In genomic region chr5:138465288-138466057, GRCh38 we compare ENCODE assay signal across 8 cellular contexts. TPM values are rescaled to one million over a fixed set of nuclear protein-coding genes. Genes with fewer than 3 reads are reported as not detected.
DNase-seq lines count a peak whose midpoint lies in the region; ATAC-seq, FAIRE-seq and TF ChIP-seq lines count a peak whose summit lies in the region.

Gene EGR1, plus strand, starts transcription at chr5:138465479. Its CDS starts 283 bp downstream, at chr5:138465762.

- no peak within 1 kb of the TSS for H2BK120ac ChIP-seq in H1 (replicated peaks; ENCODE audit: low read depth, low read length)

- H2BK15ac ChIP-seq in H1 (ENCODE audit: low read length), result peak within 1 kb of the TSS; percentile 83; the same call in 1 of the 2 replicates

- H4K20me1 ChIP-seq in H1 (replicated peaks in 1 of 2; ENCODE audit: control insufficient read depth in 1 of 2, insufficient read depth in 2 of 2, low read length in 2 of 2), result peaks cover 11 to 16% of the 10 kb centered on the region in 2 experiments

- H3K4me1 ChIP-seq in H1 (replicated peaks in 1 of 4; ENCODE audit: control insufficient read depth in 3 of 4, insufficient read depth in 4 of 4, low read length in 3 of 4), result peaks cover 0 to 11% (median 7%) of the 10 kb centered on the region in 4 experiments; a peak in 6 of 7 replicates

- 0 out of 2 replicates have a peak within 1 kb of the TSS, but pooled peaks have one; percentile 29 for H2BK12ac ChIP-seq in H1 (ENCODE audit: low read depth, low read length)

- TF ChIP-seq POLR2A in H1 (IDR thresholded peaks at IDR 0.05; ENCODE audit: control extremely low read depth in 1 of 2, low read depth in 2 of 2, low read length in 2 of 2), result peak in 1 of 2 experiments; percentile 99; a peak in 2 of 3 replicates

- WGBS in H1 (ENCODE audit: extremely low coverage in 1 of 2, insufficient coverage in 1 of 2, insufficient read length in 1 of 2, insufficient replicate concordance in 2 of 2, low coverage in 1 of 2, low lambda C conversion rate in 2 of 2, missing lambda C conversion rate in 1 of 2), 2 experiments, result 2% methylated on average over 30 of the region's 76 CpGs; no CpG with 5 or more reads in 1 of the 2 experiments

- no peaks in the 10 kb centered on the region for H3K9me3 ChIP-seq in H1 (ENCODE audit: insufficient read depth in 2 of 2, low read depth in 1 of 2, low read length in 1 of 2)

- H2AK5ac ChIP-seq in H1 (ENCODE audit: low read depth, low read length), result no peak within 1 kb of the TSS

- peak within 1 kb of the TSS; percentile 1 for H2BK5ac ChIP-seq in H1 (ENCODE audit: low read depth, low read length)

- H3K4ac ChIP-seq in H1 (replicated peaks; ENCODE audit: insufficient read length, low read depth, low read length), result no peak within 1 kb of the TSS

- peak within 1 kb of the TSS; percentile 84 for H4K5ac ChIP-seq in H1 (ENCODE audit: insufficient read length, low read depth, low read length)

- TF ChIP-seq RAD21 in H1 (IDR thresholded peaks at IDR 0.05 in 1 of 2, conservative IDR thresholded peaks at IDR 0.05 in 1 of 2; ENCODE audit: low read depth in 2 of 2, low read length in 2 of 2), result no peak

- H3K36me3 Mint-ChIP-seq in activated CD8-positive, alpha-beta memory T cell treated with anti-CD3 and anti-CD28 coated beads, Interleukin-2, amount 10 ng/mL, durations not matched to agents 7 days and 5 days, result peaks cover 2% of the 10 kb centered on the region

- H3K4me1 Mint-ChIP-seq in activated CD8-positive, alpha-beta memory T cell treated with anti-CD3 and anti-CD28 coated beads, Interleukin-2, amount 10 ng/mL, durations not matched to agents 7 days and 5 days, result peaks cover 14% of the 10 kb centered on the region

- H3K23me2 ChIP-seq in H1 (ENCODE audit: low read depth, low read length), result peaks cover 19% of the 10 kb centered on the region

- H2AFZ ChIP-seq in H1 (ENCODE audit: low read length), result no peak within 1 kb of the TSS

- FAIRE-seq in H1 (lab: Jason Lieb, UNC), result no peak

- peak within 1 kb of the TSS; percentile 80 to 97 for H3K4me2 ChIP-seq in H1 (ENCODE audit: insufficient read depth in 1 of 2, low read depth in 2 of 2, low read length in 2 of 2)

- POLR2A ChIA-PET in H1 (lab: Charles Lee; ENCODE audit: partially characterized antibody), result interaction anchor here (0.5 to 15.1 kb wide), 39 partner anchors 9 to 877 kb away, joined by 3 to 294 read pairs (median 5); partner anchors contain the start of genes CDC23, CDC25C, ETF1 and FAM53C

- H3K9me3 Mint-ChIP-seq in activated CD8-positive, alpha-beta memory T cell treated with anti-CD3 and anti-CD28 coated beads, Interleukin-2, amount 10 ng/mL, durations not matched to agents 7 days and 5 days (ENCODE audit: low read depth), result no peaks in the 10 kb centered on the region

- H3K18ac ChIP-seq in H1 (ENCODE audit: extremely low read depth, low read length), result peak within 1 kb of the TSS; percentile 78

- 0 out of 4 replicates have a peak, but pooled peaks of 1 of the 3 experiments have one; percentile 16 for TF ChIP-seq CTCF in H1 (IDR thresholded peaks at IDR 0.05; ENCODE audit: control extremely low read depth in 1 of 3, insufficient read depth in 1 of 3, low read depth in 1 of 3, low read length in 3 of 3)

- peaks cover 0 to 18% (median 4%) of the 10 kb centered on the region in 4 experiments; a peak in 5 of 8 replicates for H3K36me3 ChIP-seq in H1 (ENCODE audit: control insufficient read depth in 2 of 4, insufficient read depth in 4 of 4, low read length in 3 of 4)

- ATAC-seq in GM21367 (IDR thresholded peaks at IDR 0.05; ENCODE audit: unreplicated experiment), result peak; percentile 42
- peak; percentile 57 for ATAC-seq in activated CD8-positive, alpha-beta memory T cell treated with anti-CD3 and anti-CD28 coated beads, Interleukin-2, amount 10 ng/mL, durations not matched to agents 7 days and 5 days

- H4K91ac ChIP-seq in H1 (replicated peaks; ENCODE audit: insufficient read length, low read length), result peak within 1 kb of the TSS; percentile 18

- H2BK20ac ChIP-seq in H1 (ENCODE audit: low read length), result no peak within 1 kb of the TSS

- peak within 1 kb of the TSS; percentile 65 to 83 (median 80) for H3K9ac ChIP-seq in H1 (replicated peaks in 1 of 4; ENCODE audit: extremely low read depth in 1 of 4, low read depth in 3 of 4, low read length in 3 of 4)

- peak within 1 kb of the TSS; percentile 99 for H4K8ac ChIP-seq in H1 (ENCODE audit: extremely low read depth, insufficient read depth, low read length)

- H3K56ac ChIP-seq in H1 (replicated peaks; ENCODE audit: insufficient read length, low read depth, low read length), result peak within 1 kb of the TSS; percentile 73

- H3K79me1 ChIP-seq in H1 (ENCODE audit: low read depth, low read length), result no peaks in the 10 kb centered on the region; the same call in 1 of the 2 replicates

- H3K4me3 Mint-ChIP-seq in activated CD8-positive, alpha-beta memory T cell treated with anti-CD3 and anti-CD28 coated beads, Interleukin-2, amount 10 ng/mL, durations not matched to agents 7 days and 5 days, result peak within 1 kb of the TSS; percentile 83

- no peak within 1 kb of the TSS for H3K14ac ChIP-seq in H1 (ENCODE audit: insufficient read length)

- H3K27ac Mint-ChIP-seq in activated CD8-positive, alpha-beta memory T cell treated with anti-CD3 and anti-CD28 coated beads, Interleukin-2, amount 10 ng/mL, durations not matched to agents 7 days and 5 days, result peak within 1 kb of the TSS; percentile 94

- H3K27ac ChIP-seq in H1 (ENCODE audit: low read depth, low read length), result peak within 1 kb of the TSS; percentile 90; the same call in 1 of the 2 replicates

- CTCF ChIA-PET in activated CD8-positive, alpha-beta memory T cell treated with anti-CD3 and anti-CD28 coated beads, Interleukin-2, amount 10 ng/mL, durations not matched to agents 7 days and 5 days (lab: Charles Lee), result interaction anchor here (0.7 to 10.5 kb wide), 18 partner anchors 10 to 926 kb away, joined by 3 to 100 read pairs (median 4); partner anchors contain the start of genes ETF1, HSPA9 and KDM3B
- CTCF ChIA-PET in H1 (lab: Charles Lee; ENCODE audit: partially characterized antibody), result interaction anchor here (0.7 to 24.9 kb wide), 15 partner anchors 8 to 114 kb away, joined by 3 to 532 read pairs (median 5); partner anchors contain the start of genes ETF1 and KDM3B

- DNase-seq in COR-L47 (lab: John Stamatoyannopoulos, UW) (peak; percentile 85), HT-29 (ENCODE audit: low spot score) (peak; percentile 93), NOMO-1 treated with dmso at 0.1 percent for 144 hours (lab: John Stamatoyannopoulos, UW; ENCODE audit: unreplicated experiment) (peak; percentile 91), H1 (ENCODE audit: low read depth in 1 of 2, low spot score in 2 of 2) (peak; percentile 69 to 78), mesenteric fat pad (ENCODE audit: low spot score) (peak; percentile 97)
- peak; percentile 97 for DNase-seq in activated CD8-positive, alpha-beta memory T cell treated with anti-CD3 and anti-CD28 coated beads, Interleukin-2, amount 10 ng/mL, durations not matched to agents 7 days and 5 days
- DNase-seq in stimulated activated CD8-positive, alpha-beta memory T cell treated with anti-CD3 and anti-CD28 coated beads, Interleukin-15, amount 100 ng/mL, for 1 hour (ENCODE audit: low read depth), result peak; percentile 88

- peaks cover 15% of the 10 kb centered on the region for H3K27me3 Mint-ChIP-seq in activated CD8-positive, alpha-beta memory T cell treated with anti-CD3 and anti-CD28 coated beads, Interleukin-2, amount 10 ng/mL, durations not matched to agents 7 days and 5 days

- TF ChIP-seq EP300 in H1 (IDR thresholded peaks at IDR 0.05; ENCODE audit: borderline replicate concordance in 1 of 2, low read depth in 2 of 2, low read length in 2 of 2), result no peak

- H3K4me3 ChIP-seq in H1 (ENCODE audit: extremely low read depth in 1 of 4, insufficient read depth in 2 of 4, low read depth in 3 of 4, low read length in 4 of 4), result peak within 1 kb of the TSS; percentile 81 to 90 (median 88)

- peaks cover 0 to 15% (median 13%) of the 10 kb centered on the region in 4 experiments; a peak in 5 of 7 replicates for H3K27me3 ChIP-seq in H1 (replicated peaks in 1 of 4; ENCODE audit: control insufficient read depth in 3 of 4, extremely low read depth in 1 of 4, insufficient read depth in 3 of 4, low read length in 3 of 4)

- H3K23ac ChIP-seq in H1 (ENCODE audit: insufficient read length), result no peak within 1 kb of the TSS

- peaks cover 0 to 4% of the 10 kb centered on the region in 2 experiments; a peak in 1 of 4 replicates for H3K79me2 ChIP-seq in H1 (ENCODE audit: control insufficient read depth in 1 of 2, insufficient read depth in 2 of 2, low read length in 2 of 2)

TF ChIP-seq in H1, 55 proteins besides CTCF, POLR2A, EP300 and RAD21 (continues in another document):
- no peak for TF ChIP-seq TEAD4 (IDR thresholded peaks at IDR 0.05; ENCODE audit: low read depth, low read length)
- TF ChIP-seq SIN3A (conservative IDR thresholded peaks at IDR 0.05 in 1 of 2, IDR thresholded peaks at IDR 0.05 in 1 of 2; ENCODE audit: low read depth in 1 of 2, low read length in 2 of 2), result 0 out of 4 replicates have a peak, but pooled peaks of 1 of the 2 experiments have one; percentile 50
- TF ChIP-seq CBX5 (IDR thresholded peaks at IDR 0.05; ENCODE audit: low read depth, low read length), result no peak
- peak; percentile 52; the same call in 1 of the 2 replicates for TF ChIP-seq PHF8 (conservative IDR thresholded peaks at IDR 0.05; ENCODE audit: low read depth, low read length)
- TF ChIP-seq KDM1A (IDR thresholded peaks at IDR 0.05; ENCODE audit: borderline replicate concordance, low read length), result no peak
- no peak for TF ChIP-seq YY1 (IDR thresholded peaks at IDR 0.05; ENCODE audit: low read depth, low read length)
- TF ChIP-seq SIX5 (IDR thresholded peaks at IDR 0.05; ENCODE audit: low read depth, low read length), result no peak
- TF ChIP-seq BCL11A (IDR thresholded peaks at IDR 0.05; ENCODE audit: low read depth in 2 of 2, low read length in 2 of 2), result no peak
- TF ChIP-seq MAX (IDR thresholded peaks at IDR 0.05), result no peak

RNA-seq across cellular contexts. Expression of gene EGR1, which starts in this region (rescaled TPM):
- total RNA-seq in HT-29 (2014; rRNA removed; shearing (Covaris generic)), result 20.1 and 27.8 TPM in 2 replicates
- 10 to 100 TPM; 10.0 to 10.7 TPM for total RNA-seq in activated CD8-positive, alpha-beta memory T cell treated with anti-CD3 and anti-CD28 coated beads, Interleukin-2, amount 10 ng/mL, durations not matched to agents 7 days and 5 days
- total RNA-seq in H1 (2021; fragmentation: NEBNext Ultra II Directional; extraction: Animal tissue kit (Norgen Biotek cat#: 25700)), result 35.5 and 39.6 TPM in 2 replicates
- 16.2 and 36.0 TPM in 2 replicates for polyA plus RNA-seq in H1 (2011; rRNA removed)
- 10.2 TPM for polyA plus RNA-seq in H1 (2011; cell fraction: cytosol; rRNA removed)
- 69.1 TPM for polyA plus RNA-seq in H1 (2011; cell fraction: nucleus; rRNA removed)
- 43.9 to 75.3 TPM (median 58.9 TPM) in 4 replicates for polyA plus RNA-seq in H1 (2012, experiment 1 of 2)
- polyA plus RNA-seq in H1 (2012, experiment 2 of 2), result 61.0 TPM
- 5.5 TPM for polyA plus RNA-seq in H1 (2013, experiment 1 of 2)
- polyA plus RNA-seq in H1 (2013, experiment 2 of 2), result 5.1 TPM
- 7.8 and 16.3 TPM in 2 replicates for polyA minus RNA-seq in H1 (2011; rRNA and poly(A)+ RNA removed)
- 22.8 TPM for polyA minus RNA-seq in H1 (2011; cell fraction: cytosol; rRNA and poly(A)+ RNA removed)
- 79.4 TPM for polyA minus RNA-seq in H1 (2011; cell fraction: nucleus; rRNA and poly(A)+ RNA removed)
- 639 TPM for total RNA-seq in mesenteric fat pad

Comparison
In these comparisons a context has a peak if more than half of its experiments do, and no peak if none do; other contexts are left out.
1. Peak in every context shown above with its lines: DNase-seq, ATAC-seq, H3K4me3 ChIP-seq and H3K27ac ChIP-seq.
2. RNA of gene EGR1 (total RNA-seq): 639 TPM in mesenteric fat pad (single experiment); 35.5 to 39.6 TPM in H1, 20.1 to 27.8 TPM in HT-29 and 10.0 to 10.7 TPM in activated CD8-positive, alpha-beta memory T cell treated with anti-CD3 and anti-CD28 coated beads, Interleukin-2, amount 10 ng/mL, durations not matched to agents 7 days and 5 days; every median in the first group is over 10 times any median in the second.